ENCODE assay signal across 15 cellular contexts in genomic region chr16:85417156-85417860, GRCh38.
DNase-seq lines count a peak whose midpoint lies in the region; ATAC-seq and TF ChIP-seq lines count a peak whose summit lies in the region.
"Had no signal": no experiment of that assay in that cellular context is flagged by ENCODE, and none has a peak within 500 bp of the region (broad histone marks: within the 10 kb centered on the region; RNA-seq: fewer than 3 reads in every experiment).

No MANE protein-coding gene starts in this region.

- H3K4me1 ChIP-seq in lower lobe of right lung, result peaks cover 21% of the 10 kb centered on the region
- H3K4me1 ChIP-seq: parathyroid adenoma had no signal

- peaks cover 2% of the 10 kb centered on the region for H3K4me1 Mint-ChIP-seq in T-helper 17 cell

- H3K27ac ChIP-seq in C4-2B (peak overlapping the region; percentile 1), lower lobe of right lung (no peak overlapping the region)
- H3K27ac ChIP-seq: parathyroid adenoma had no signal

- intact Hi-C loops in lower lobe of right lung (cut with DNase I), result no loop called here

- TF ChIP-seq CTCF in C4-2B (conservative IDR thresholded peaks at IDR 0.05) (no peak), lower lobe of right lung (IDR thresholded peaks at IDR 0.05) (no peak)

- no peaks in the 10 kb centered on the region for H3K27me3 ChIP-seq in lower lobe of right lung (ENCODE audit: low read depth)

- H3K36me3 ChIP-seq in lower lobe of right lung, result no peaks in the 10 kb centered on the region

- peaks cover 10% of the 10 kb centered on the region for H3K27me3 Mint-ChIP-seq in T-helper 17 cell

- DNase-seq in NCI-H748 (lab: John Stamatoyannopoulos, UW; ENCODE audit: unreplicated experiment), result peak; percentile 12
- no peak for DNase-seq in NCI-H748 treated with DMSO at 0.1 percent for 48 hours (lab: John Stamatoyannopoulos, UW)
- peak in 2 of 3 donors; percentile 1 to 2 for DNase-seq in T-helper 17 cell
- peak; percentile 29 for DNase-seq in lower lobe of right lung
- DNase-seq in stimulated activated CD4-positive, alpha-beta T cell treated with anti-CD3 and anti-CD28 coated beads, Interleukin-12 subunit alpha, Interleukin-12 subunit beta, amount 100 ng/mL, for 4 hours, result no peak
- no peak for DNase-seq in DMS 273 treated with DMSO at 0.1 percent for 48 hours (lab: John Stamatoyannopoulos, UW)
- DNase-seq: activated naive CD4-positive, alpha-beta T cell treated with Interleukin-2 at 50 U/mL for 16 hours; effector CD8-positive, alpha-beta T cell; H9; IMR-90; NCI-H1092; stimulated activated naive CD8-positive, alpha-beta T cell treated with anti-CD3 and anti-CD28 coated beads, Interleukin-15, Interleukin-2, amounts not matched to agents 100 U/mL and 50 U/mL, for 24 hours had no signal

- no peak for ATAC-seq in T-helper 17 cell
- ATAC-seq in lower lobe of right lung, result no peak
- ATAC-seq in HG02938 (IDR thresholded peaks at IDR 0.05; ENCODE audit: unreplicated experiment), result no peak

- H3K9me3 ChIP-seq in T-helper 17 cell (ENCODE audit: control insufficient read depth, low read length, poor library complexity, severe bottlenecking) (no peaks in the 10 kb centered on the region), lower lobe of right lung (no peaks in the 10 kb centered on the region)

- no peaks in the 10 kb centered on the region for H3K36me3 Mint-ChIP-seq in T-helper 17 cell (ENCODE audit: low read depth)

- peak overlapping the region; percentile 54 for H3K27ac Mint-ChIP-seq in T-helper 17 cell
- H3K27ac Mint-ChIP-seq: H9 had no signal

- H3K4me3 ChIP-seq in lower lobe of right lung, result no peak overlapping the region

- no peak overlapping the region for H3K4me3 Mint-ChIP-seq in T-helper 17 cell
- H3K4me3 Mint-ChIP-seq: H9 had no signal

Comparison
In these comparisons a context has a peak if more than half of its experiments do, and no peak if none do; other contexts are left out.
1. DNase-seq: peak in NCI-H748 (single experiment), T-helper 17 cell (2 of 3) and lower lobe of right lung (single experiment); none in NCI-H748 treated with DMSO at 0.1 percent for 48 hours (single experiment), stimulated activated CD4-positive, alpha-beta T cell treated with anti-CD3 and anti-CD28 coated beads, Interleukin-12 subunit alpha, Interleukin-12 subunit beta, amount 100 ng/mL, for 4 hours (single experiment) and DMS 273 treated with DMSO at 0.1 percent for 48 hours (single experiment).